In the genomic region with DNA sequence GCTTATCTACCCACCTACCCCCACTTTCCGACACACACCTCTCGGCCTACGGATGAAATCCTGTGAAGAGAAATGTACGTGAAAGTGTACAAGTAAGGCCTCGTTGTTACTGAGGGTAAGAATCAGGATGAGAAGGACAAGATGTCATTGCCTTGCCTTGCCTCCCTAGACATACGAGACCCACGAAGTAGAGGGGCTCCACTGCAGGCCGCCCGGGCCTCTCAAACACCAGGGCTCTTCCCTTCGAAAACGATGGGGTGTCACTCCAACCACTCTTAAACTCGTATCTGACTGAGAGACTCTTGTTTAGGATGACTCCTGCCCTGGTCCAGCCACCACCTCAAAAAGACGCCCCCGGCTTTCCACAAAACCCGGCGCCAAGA, we compare ENCODE assay signal across 8 cellular contexts. TPM values are rescaled to one million over a fixed set of nuclear protein-coding genes. Genes with fewer than 3 reads are reported as not detected.
DNase-seq lines count a peak whose midpoint lies in the region; ATAC-seq lines count a peak whose summit lies in the region.

No MANE protein-coding gene starts in this region.

- H3K27me3 Mint-ChIP-seq in activated naive CD4-positive, alpha-beta T cell treated with anti-CD3 and anti-CD28 coated beads for 36 hours (ENCODE audit: low read depth) = no peaks in the 10 kb centered on the region
- H3K27me3 Mint-ChIP-seq in activated T-cell treated with anti-CD3 and anti-CD28 coated beads, Interleukin-2, amount 50 U/mL, for 72 hours (ENCODE audit: low read depth) = no peaks in the 10 kb centered on the region
- peaks cover 4 to 8% (median 4%) of the 10 kb centered on the region in 3 donors for H3K27me3 Mint-ChIP-seq in immature natural killer cell (ENCODE audit: low read depth in 3 of 3)

- H3K9me3 Mint-ChIP-seq in activated naive CD4-positive, alpha-beta T cell treated with anti-CD3 and anti-CD28 coated beads for 36 hours = no peaks in the 10 kb centered on the region
- H3K9me3 Mint-ChIP-seq in activated T-cell treated with anti-CD3 and anti-CD28 coated beads, Interleukin-2, amount 50 U/mL, for 72 hours = peaks cover 2 to 3% of the 10 kb centered on the region in 2 donors
- H3K9me3 Mint-ChIP-seq in immature natural killer cell = no peaks in the 10 kb centered on the region

- H3K4me3 ChIP-seq in stomach smooth muscle (ENCODE audit: low read length in 2 of 2) = peak overlapping the region; percentile 80 to 89

- H3K4me3 Mint-ChIP-seq in activated naive CD4-positive, alpha-beta T cell treated with anti-CD3 and anti-CD28 coated beads for 36 hours = peak overlapping the region; percentile 92
- peak overlapping the region; percentile 94 to 95 for H3K4me3 Mint-ChIP-seq in activated T-cell treated with anti-CD3 and anti-CD28 coated beads, Interleukin-2, amount 50 U/mL, for 72 hours
- peak overlapping the region; percentile 95 to 100 (median 99) for H3K4me3 Mint-ChIP-seq in immature natural killer cell

- peak overlapping the region; percentile 18 for H3K27ac ChIP-seq in stomach smooth muscle (ENCODE audit: low read length)

- H3K36me3 ChIP-seq in stomach smooth muscle (ENCODE audit: control insufficient read depth in 2 of 2, insufficient read depth in 2 of 2, low read length in 2 of 2) = no peaks in the 10 kb centered on the region

- intact Hi-C loops in activated naive CD4-positive, alpha-beta T cell treated with anti-CD3 and anti-CD28 coated beads for 36 hours (cut with micrococcal nuclease) = loop anchor here (1.0 to 5.0 kb wide), 5 partner anchors 32 to 457 kb away; a partner anchor contains a TSS

- ATAC-seq in HG03342 (IDR thresholded peaks at IDR 0.05; ENCODE audit: unreplicated experiment) = peak; percentile 8
- ATAC-seq in activated T-cell treated with anti-CD3 and anti-CD28 coated beads, Interleukin-2, amount 50 U/mL, for 72 hours (replicated peaks in 1 of 2) = peak; percentile 25 to 29

- no peak for DNase-seq in activated naive CD4-positive, alpha-beta T cell treated with anti-CD3 and anti-CD28 coated beads for 36 hours
- no peak for DNase-seq in activated naive CD4-positive, alpha-beta T cell (lab: John Stamatoyannopoulos, UW)
- DNase-seq in activated T-cell treated with anti-CD3 and anti-CD28 coated beads, Interleukin-2, amount 50 U/mL, for 72 hours = peak in 1 of 2 donors; percentile 16
- DNase-seq in immature natural killer cell = no peak
- DNase-seq in NCI-H345 (lab: John Stamatoyannopoulos, UW) = no peak
- DNase-seq in SIG-M5 (lab: John Stamatoyannopoulos, UW) = no peak

- H3K4me1 Mint-ChIP-seq in activated naive CD4-positive, alpha-beta T cell treated with anti-CD3 and anti-CD28 coated beads for 36 hours (ENCODE audit: low read depth) = peaks cover 12% of the 10 kb centered on the region
- peaks cover 36% of the 10 kb centered on the region for H3K4me1 Mint-ChIP-seq in activated T-cell treated with anti-CD3 and anti-CD28 coated beads, Interleukin-2, amount 50 U/mL, for 72 hours (ENCODE audit: low read depth)
- peaks cover 17 to 21% of the 10 kb centered on the region in 2 donors for H3K4me1 Mint-ChIP-seq in immature natural killer cell

- peaks cover 18% of the 10 kb centered on the region for H3K36me3 Mint-ChIP-seq in activated naive CD4-positive, alpha-beta T cell treated with anti-CD3 and anti-CD28 coated beads for 36 hours (ENCODE audit: low read depth)
- H3K36me3 Mint-ChIP-seq in activated T-cell treated with anti-CD3 and anti-CD28 coated beads, Interleukin-2, amount 50 U/mL, for 72 hours (ENCODE audit: insufficient read depth in 2 of 2) = peaks cover 11% of the 10 kb centered on the region in 2 donors
- no peaks in the 10 kb centered on the region for H3K36me3 Mint-ChIP-seq in immature natural killer cell

- peak overlapping the region; percentile 60 to 69 for H3K9ac ChIP-seq in stomach smooth muscle (ENCODE audit: low read length in 2 of 2)

- CTCF ChIA-PET in activated naive CD4-positive, alpha-beta T cell treated with anti-CD3 and anti-CD28 coated beads for 36 hours (lab: Charles Lee) = interaction anchor here (0.7 to 3.4 kb wide), 8 partner anchors 11 to 592 kb away, joined by 3 to 19 read pairs (median 8); a partner anchor contains a TSS

- peak overlapping the region; percentile 94 for H3K27ac Mint-ChIP-seq in activated naive CD4-positive, alpha-beta T cell treated with anti-CD3 and anti-CD28 coated beads for 36 hours
- peak overlapping the region; percentile 93 for H3K27ac Mint-ChIP-seq in activated T-cell treated with anti-CD3 and anti-CD28 coated beads, Interleukin-2, amount 50 U/mL, for 72 hours
- H3K27ac Mint-ChIP-seq in immature natural killer cell = peak overlapping the region; percentile 46 to 98 (median 94)

- H3K27me3 ChIP-seq in stomach smooth muscle (ENCODE audit: control insufficient read depth in 1 of 2, insufficient read depth in 2 of 2, low read length in 2 of 2) = no peaks in the 10 kb centered on the region

- no peaks in the 10 kb centered on the region for H3K9me3 ChIP-seq in stomach smooth muscle (ENCODE audit: control insufficient read depth in 2 of 2, low read length in 2 of 2)

- H3K4me1 ChIP-seq in stomach smooth muscle (ENCODE audit: control insufficient read depth, insufficient read depth, low read length) = peaks cover 7% of the 10 kb centered on the region

RNA-seq across cellular contexts. Expression of a gene that starts 0.5 kb away (rescaled TPM):
- 100 to 1,000 TPM; 156 to 159 TPM for total RNA-seq in activated naive CD4-positive, alpha-beta T cell treated with anti-CD3 and anti-CD28 coated beads for 36 hours
- total RNA-seq in activated T-cell treated with anti-CD3 and anti-CD28 coated beads, Interleukin-2, amount 50 U/mL, for 72 hours = 100 to 1,000 TPM; 121 to 150 TPM
- 10 to 100 TPM; 11.6 to 20.9 (median 12.4) TPM for polyA plus RNA-seq in immature natural killer cell

RNA-seq across cellular contexts. Expression of a gene that starts 32.6 kb away (rescaled TPM):
- 1 to 10 TPM; 3.2 to 3.7 TPM for total RNA-seq in activated naive CD4-positive, alpha-beta T cell treated with anti-CD3 and anti-CD28 coated beads for 36 hours
- 10 to 100 TPM in 1 of 2 donors, 1 to 10 TPM in 1; 5.8 to 12.4 TPM for total RNA-seq in activated T-cell treated with anti-CD3 and anti-CD28 coated beads, Interleukin-2, amount 50 U/mL, for 72 hours
- polyA plus RNA-seq in immature natural killer cell = not detected

RNA-seq across cellular contexts. Expression of a gene that starts 52.0 kb away (rescaled TPM):
- not detected for total RNA-seq in activated naive CD4-positive, alpha-beta T cell treated with anti-CD3 and anti-CD28 coated beads for 36 hours
- not detected for total RNA-seq in activated T-cell treated with anti-CD3 and anti-CD28 coated beads, Interleukin-2, amount 50 U/mL, for 72 hours
- not detected for polyA plus RNA-seq in immature natural killer cell
